13 cellular contexts compared by ENCODE assay signal in the genomic region with DNA sequence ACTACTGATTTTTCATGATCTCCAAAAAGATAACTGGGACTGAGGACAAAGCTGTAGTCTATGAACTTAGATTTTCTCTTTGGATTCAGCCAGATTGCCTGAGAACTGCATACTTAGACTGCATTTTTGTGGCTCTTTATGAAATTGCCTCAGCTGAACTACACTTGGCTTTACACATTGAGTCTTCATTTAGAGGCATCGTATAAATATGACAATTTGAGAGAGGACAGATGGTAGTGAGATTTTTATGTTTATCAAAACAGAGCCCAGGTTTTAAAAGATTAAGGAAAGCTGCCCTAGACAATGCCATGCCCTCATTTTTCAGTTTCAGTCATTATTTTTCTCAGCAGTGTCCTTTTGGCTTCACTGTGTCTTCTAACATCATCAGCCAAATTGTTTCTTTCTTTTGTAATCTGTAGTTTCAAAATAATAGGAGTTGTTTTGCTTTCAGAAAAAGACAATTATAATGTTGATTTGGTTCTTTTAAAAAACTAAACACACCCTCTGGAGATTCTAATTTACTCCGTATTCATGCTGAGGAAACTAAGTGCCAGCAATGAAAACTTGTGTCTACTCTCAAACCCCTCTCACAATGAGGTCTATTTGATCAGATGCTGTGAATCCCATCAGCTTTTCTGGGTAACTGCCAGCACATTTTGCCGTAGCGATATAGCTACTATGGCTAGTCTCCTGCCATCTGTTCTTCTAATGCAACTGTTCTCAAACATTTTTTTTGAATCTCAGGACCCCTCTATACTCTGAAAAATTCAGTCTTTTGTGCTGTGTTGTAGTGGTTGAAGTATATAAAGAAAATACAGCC. TPM values are rescaled to one million over a fixed set of nuclear protein-coding genes. Genes with fewer than 3 reads are reported as not detected.
A peak's percentile ranks its signal among the peaks of the same experiment; 100 is the strongest.
DNase-seq lines count a peak whose midpoint lies in the region; ATAC-seq and TF ChIP-seq lines count a peak whose summit lies in the region.
"Had no signal": no experiment of that assay in that cellular context is flagged by ENCODE, and none has a peak within 500 bp of the region (broad histone marks: within the 10 kb centered on the region; RNA-seq: fewer than 3 reads in every experiment).

No MANE protein-coding gene starts in this region.

- no peak for ATAC-seq in GM18517 (IDR thresholded peaks at IDR 0.05; ENCODE audit: unreplicated experiment)
- ATAC-seq in HG02981 (IDR thresholded peaks at IDR 0.05; ENCODE audit: unreplicated experiment): no peak

- TF ChIP-seq CTCF in AG10803 (conservative IDR thresholded peaks at IDR 0.05; ENCODE audit: low read length) (no peak), WERI-Rb-1 (IDR thresholded peaks at IDR 0.05; ENCODE audit: low read depth, low read length) (no peak), CD14-positive monocyte (IDR thresholded peaks at IDR 0.05) (no peak)

- peak overlapping the region; percentile 65 for H3K27ac ChIP-seq in WERI-Rb-1

- peaks cover 0 to 3% of the 10 kb centered on the region in 2 donors for H3K36me3 Mint-ChIP-seq in CD14-positive monocyte

- H3K9me3 ChIP-seq in WERI-Rb-1 (ENCODE audit: severe bottlenecking): no peaks in the 10 kb centered on the region

- peak overlapping the region; percentile 23 for H3K4me3 ChIP-seq in AG10803 (ENCODE audit: low read length)
- peak overlapping the region; percentile 8; the same call in 1 of the 2 replicates for H3K4me3 ChIP-seq in WERI-Rb-1 (ENCODE audit: low read depth, low read length)

- peak; percentile 89 for DNase-seq in AG10803 (ENCODE audit: low read depth)
- DNase-seq in NCI-H1105 treated with DMSO at 0.1 percent for 48 hours (lab: John Stamatoyannopoulos, UW): peak; percentile 70
- DNase-seq in WERI-Rb-1: peak; percentile 14
- peak; percentile 69 for DNase-seq in iris pigment epithelial cell (ENCODE audit: low read depth)
- DNase-seq in dermis blood vessel endothelial cell: no peak
- no peak for DNase-seq in CD14-positive monocyte (ENCODE audit: low spot score)
- DNase-seq: KG1; stimulated activated CD4-positive, alpha-beta T cell treated with anti-CD3 and anti-CD28 coated beads, Interleukin-4, amount 100 ng/mL, for 4 hours had no signal

- H3K27ac Mint-ChIP-seq in CD14-positive monocyte: no peak overlapping the region
- H3K27ac Mint-ChIP-seq: B cell had no signal

- H3K27me3 Mint-ChIP-seq in CD14-positive monocyte (ENCODE audit: low read depth in 3 of 3): peaks cover 0 to under 1% (median 0%) of the 10 kb centered on the region in 3 donors
- H3K27me3 Mint-ChIP-seq: B cell had no signal

- no peaks in the 10 kb centered on the region for H3K4me1 Mint-ChIP-seq in CD14-positive monocyte
- H3K4me1 Mint-ChIP-seq: B cell, neural crest cell had no signal

- no peaks in the 10 kb centered on the region for H3K27me3 ChIP-seq in WERI-Rb-1 (ENCODE audit: insufficient read depth, low read depth, severe bottlenecking)
- H3K27me3 ChIP-seq: dorsolateral prefrontal cortex had no signal

- intact Hi-C loops in CD14-positive monocyte (cut with micrococcal nuclease): no loop called here

- peaks cover 0 to 19% (median 3%) of the 10 kb centered on the region in 7 donors for H3K9me3 Mint-ChIP-seq in CD14-positive monocyte

- no peaks in the 10 kb centered on the region for H3K36me3 ChIP-seq in WERI-Rb-1

- H3K4me3 Mint-ChIP-seq in CD14-positive monocyte: no peak overlapping the region
- H3K4me3 Mint-ChIP-seq: B cell, neural crest cell had no signal

RNA-seq across cellular contexts. Expression of gene TWSG1, which starts 46.2 kb away (rescaled TPM):
- 91.6 and 102 TPM in 2 replicates for total RNA-seq in dermis blood vessel endothelial cell
- polyA plus RNA-seq in CD14-positive monocyte: 1 to 10 TPM; 3.9 to 5.5 TPM

Comparison
In these comparisons a context has a peak if more than half of its experiments do, and no peak if none do; other contexts are left out.
1. DNase-seq: peak in AG10803 (single experiment), NCI-H1105 treated with DMSO at 0.1 percent for 48 hours (single experiment), WERI-Rb-1 (single experiment) and iris pigment epithelial cell (single experiment); none in dermis blood vessel endothelial cell (single experiment) and CD14-positive monocyte (single experiment).